In genomic region chr9:114223564-114224246, GRCh38 we compare ENCODE assay signal across 2 cellular contexts.
A peak's percentile ranks its signal among the peaks of the same experiment; 100 is the strongest.
TF ChIP-seq lines count a peak whose summit lies in the region.

No MANE protein-coding gene starts in this region.

TF ChIP-seq in IMR-90, 13 proteins besides CTCF, POLR2A, EP300 and RAD21 (continued from another document):
- peak; percentile 31; the same call in 1 of the 2 replicates for TF ChIP-seq BHLHE40 (IDR thresholded peaks at IDR 0.05; ENCODE audit: low read depth, low read length)
- no peak for TF ChIP-seq NFE2L2 (IDR thresholded peaks at IDR 0.05; ENCODE audit: low read depth, low read length)
- TF ChIP-seq RCOR1 (IDR thresholded peaks at IDR 0.05; ENCODE audit: insufficient replicate concordance, low read length), result no peak
- TF ChIP-seq MAFK (IDR thresholded peaks at IDR 0.05; ENCODE audit: low read depth, low read length), result 0 out of 2 replicates have a peak, but pooled peaks have one; percentile 30
- TF ChIP-seq CHD1 (IDR thresholded peaks at IDR 0.05; ENCODE audit: low read depth, low read length), result no peak
- no peak for TF ChIP-seq MXI1 (IDR thresholded peaks at IDR 0.05; ENCODE audit: borderline replicate concordance, low read depth, low read length)
- TF ChIP-seq SMC3 (IDR thresholded peaks at IDR 0.05; ENCODE audit: low read depth, low read length), result no peak
- TF ChIP-seq ELK1 (IDR thresholded peaks at IDR 0.05; ENCODE audit: borderline replicate concordance, low read depth, low read length), result no peak
- no peak for TF ChIP-seq RFX5 (IDR thresholded peaks at IDR 0.05; ENCODE audit: low read depth, low read length)
- no peak for TF ChIP-seq USF2 (IDR thresholded peaks at IDR 0.05; ENCODE audit: low read depth, low read length)
- no peak for TF ChIP-seq MAZ (IDR thresholded peaks at IDR 0.05; ENCODE audit: borderline replicate concordance, low read depth, low read length)

TF ChIP-seq in K562, 482 proteins besides CTCF, POLR2A, EP300 and RAD21 (continued from another document and continues in another):
- no peak for TF ChIP-seq SMC3 (conservative IDR thresholded peaks at IDR 0.05; ENCODE audit: insufficient read depth, low read depth, low read length)
- TF ChIP-seq PHF21A (IDR thresholded peaks at IDR 0.05; ENCODE audit: borderline replicate concordance, low read depth), result no peak
- TF ChIP-seq TSHZ1 (CRISPR knock-in tag; IDR thresholded peaks at IDR 0.05), result no peak
- no peak for TF ChIP-seq DDX20 (tag; IDR thresholded peaks at IDR 0.05; ENCODE audit: low read depth)
- TF ChIP-seq ADNP (tag; IDR thresholded peaks at IDR 0.05), result peak; percentile 73
- TF ChIP-seq CREM (IDR thresholded peaks at IDR 0.05; ENCODE audit: low read depth), result no peak
- peak in 1 of 2 experiments; percentile 97; a peak in 2 of 4 replicates for TF ChIP-seq MLLT1 (IDR thresholded peaks at IDR 0.05)
- TF ChIP-seq NCOA4 (IDR thresholded peaks at IDR 0.05; ENCODE audit: partially characterized antibody), result no peak
- TF ChIP-seq PRDM10 (IDR thresholded peaks at IDR 0.05; ENCODE audit: partially characterized antibody), result no peak
- TF ChIP-seq ZNF586 (CRISPR knock-in tag; conservative IDR thresholded peaks at IDR 0.05), result no peak
- no peak for TF ChIP-seq ILK (tag; IDR thresholded peaks at IDR 0.05; ENCODE audit: borderline replicate concordance, low read depth)
- no peak for TF ChIP-seq HDGF (IDR thresholded peaks at IDR 0.05)
- TF ChIP-seq ZNF140 (CRISPR knock-in tag; IDR thresholded peaks at IDR 0.05), result no peak
- TF ChIP-seq MTA3 (IDR thresholded peaks at IDR 0.05; ENCODE audit: borderline replicate concordance), result no peak
- no peak for TF ChIP-seq NFE2L1 (tag; IDR thresholded peaks at IDR 0.05; ENCODE audit: borderline replicate concordance, low read depth)
- TF ChIP-seq FOS (IDR thresholded peaks at IDR 0.05; ENCODE audit: extremely low read depth, insufficient read length), result peak; percentile 2
- TF ChIP-seq L3MBTL2 (IDR thresholded peaks at IDR 0.05), result no peak
- no peak for TF ChIP-seq PHB2 (IDR thresholded peaks at IDR 0.05; ENCODE audit: low read depth)
- no peak for TF ChIP-seq SMARCB1 (IDR thresholded peaks at IDR 0.05; ENCODE audit: insufficient read length, low read depth)
- peak; percentile 76; the same call in 1 of the 2 replicates for TF ChIP-seq BCOR (IDR thresholded peaks at IDR 0.05)
- TF ChIP-seq ARID1B (IDR thresholded peaks at IDR 0.05), result 0 out of 2 replicates have a peak, but pooled peaks have one; percentile 17
- TF ChIP-seq CBX3 (IDR thresholded peaks at IDR 0.05; ENCODE audit: borderline replicate concordance in 1 of 2, low read length in 2 of 2), result no peak
- TF ChIP-seq STAG1 (CRISPR knock-in tag; IDR thresholded peaks at IDR 0.05; ENCODE audit: borderline replicate concordance), result no peak
- peak; percentile 48 for TF ChIP-seq PKNOX1 (IDR thresholded peaks at IDR 0.05)
- no peak for TF ChIP-seq CXXC5 (CRISPR knock-in tag; IDR thresholded peaks at IDR 0.05)
- no peak for TF ChIP-seq FOXK2 (conservative IDR thresholded peaks at IDR 0.05 in 1 of 2, IDR thresholded peaks at IDR 0.05 in 1 of 2; ENCODE audit: low read depth in 2 of 2)
- no peak for TF ChIP-seq ZNF79 (CRISPR knock-in tag; IDR thresholded peaks at IDR 0.05; ENCODE audit: low read depth)
- TF ChIP-seq CHD4 (IDR thresholded peaks at IDR 0.05; ENCODE audit: insufficient read depth, insufficient replicate concordance, low read depth, low read length, poor library complexity, severe bottlenecking), result peak; percentile 45
- no peak for TF ChIP-seq COPS2 (conservative IDR thresholded peaks at IDR 0.05)
- no peak for TF ChIP-seq NFYB (IDR thresholded peaks at IDR 0.05; ENCODE audit: extremely low read depth, insufficient read length)
- TF ChIP-seq ATF3 (IDR thresholded peaks at IDR 0.05), result peak; percentile 72
- no peak for TF ChIP-seq ATF3 (CRISPR knock-in tag; conservative IDR thresholded peaks at IDR 0.05)
- no peak for TF ChIP-seq BCLAF1 (IDR thresholded peaks at IDR 0.05; ENCODE audit: borderline replicate concordance in 1 of 2, control insufficient read depth in 1 of 2, low read depth in 2 of 2, low read length in 1 of 2)
- TF ChIP-seq TEAD1 (CRISPR knock-in tag; IDR thresholded peaks at IDR 0.05), result no peak
- TF ChIP-seq KLF13 (tag; IDR thresholded peaks at IDR 0.05; ENCODE audit: borderline replicate concordance, low read depth), result no peak
- TF ChIP-seq SPI1 (IDR thresholded peaks at IDR 0.05; ENCODE audit: borderline replicate concordance, low read depth, low read length), result 0 out of 2 replicates have a peak, but pooled peaks have one; percentile 32
- TF ChIP-seq JUND (IDR thresholded peaks at IDR 0.05; ENCODE audit: borderline replicate concordance, low read depth, low read length), result peak; percentile 75
- TF ChIP-seq JUND (tag; IDR thresholded peaks at IDR 0.05; ENCODE audit: borderline replicate concordance, low read depth, low read length), result peak; percentile 71; the same call in 1 of the 3 replicates
- no peak for TF ChIP-seq SNRNP70 (optimal IDR thresholded peaks at IDR 0.05; ENCODE audit: low read depth, low read length)
- TF ChIP-seq ZNF23 (CRISPR knock-in tag; IDR thresholded peaks at IDR 0.05), result peak; percentile 79
- TF ChIP-seq ARID2 (IDR thresholded peaks at IDR 0.05), result no peak
- no peak for TF ChIP-seq TEAD4 (IDR thresholded peaks at IDR 0.05; ENCODE audit: low read length)
- TF ChIP-seq TEAD4 (CRISPR knock-in tag; IDR thresholded peaks at IDR 0.05; ENCODE audit: borderline replicate concordance), result no peak
- no peak for TF ChIP-seq ZC3H4 (CRISPR knock-in tag; IDR thresholded peaks at IDR 0.05; ENCODE audit: borderline replicate concordance)
- no peak for TF ChIP-seq ETV1 (tag; conservative IDR thresholded peaks at IDR 0.05; ENCODE audit: low read depth)
- no peak for TF ChIP-seq GABPA (tag; conservative IDR thresholded peaks at IDR 0.05; ENCODE audit: low read depth)
- no peak for TF ChIP-seq HLTF (IDR thresholded peaks at IDR 0.05)
